8 cellular contexts compared by ENCODE assay signal in the genomic region with DNA sequence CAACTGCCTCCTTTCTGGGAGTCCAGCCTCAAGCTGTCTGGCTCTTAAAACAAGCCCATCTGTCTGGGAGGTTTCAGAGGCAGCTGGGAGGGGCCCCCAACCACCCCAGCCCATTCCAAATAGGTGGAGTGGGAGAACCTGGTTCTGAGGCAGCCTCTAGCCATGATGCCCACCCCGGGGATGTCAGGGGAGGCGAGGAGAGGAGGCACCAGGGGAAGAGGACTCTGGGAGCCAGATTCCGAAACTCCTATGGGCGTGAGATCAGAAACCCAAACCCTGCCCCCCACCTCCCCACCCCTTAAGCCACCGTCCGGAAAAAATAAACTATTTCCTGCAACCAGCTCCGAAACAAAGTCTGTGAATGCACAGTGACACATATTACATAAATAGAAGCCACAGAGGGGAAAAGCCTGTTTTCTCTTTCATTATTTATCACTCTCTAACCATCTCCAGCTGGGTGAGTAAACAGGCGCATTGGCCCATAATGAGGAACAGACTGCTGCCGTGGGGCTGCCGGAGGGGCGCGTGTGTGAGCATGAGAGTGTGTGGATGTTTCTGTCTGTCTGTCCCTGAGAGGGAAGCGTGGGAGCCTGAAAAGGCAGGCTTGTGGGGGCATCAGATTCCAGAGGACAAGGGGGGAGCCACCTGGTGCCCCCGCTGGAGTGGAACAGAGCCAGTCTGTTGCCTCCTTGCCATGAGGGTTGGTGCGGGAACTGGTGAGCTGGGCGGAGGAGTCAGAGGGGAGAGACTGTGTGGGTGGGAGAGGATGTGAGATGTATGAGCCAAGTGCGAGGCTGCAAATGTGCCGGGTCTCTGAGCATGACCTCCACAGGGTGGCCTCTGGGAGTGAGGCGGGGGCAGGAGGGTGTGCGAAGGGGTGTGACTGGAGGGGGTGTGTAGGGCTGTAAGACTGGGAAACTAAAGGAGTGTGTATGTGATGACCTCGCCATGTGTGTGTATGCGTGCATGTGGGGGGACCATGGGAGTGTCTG. TPM values are rescaled to one million over a fixed set of nuclear protein-coding genes. Genes with fewer than 3 reads are reported as not detected.
DNase-seq lines count a peak whose midpoint lies in the region; ATAC-seq and TF ChIP-seq lines count a peak whose summit lies in the region.

No MANE protein-coding gene starts in this region.

- ATAC-seq in GM21360 (IDR thresholded peaks at IDR 0.05; ENCODE audit: unreplicated experiment) = peak; percentile 79
- ATAC-seq in HG03521 (IDR thresholded peaks at IDR 0.05; ENCODE audit: unreplicated experiment) = peak; percentile 76

- no TSS peak for BruUV-seq in Calu3 (replicated peaks; lab: Mats Ljungman, UMichigan)

- H3K36me3 Mint-ChIP-seq in Calu3 (ENCODE audit: insufficient read depth, unreplicated experiment) = peaks cover 8% of the 10 kb centered on the region

- H3K4me3 Mint-ChIP-seq in Calu3 (ENCODE audit: low read depth, unreplicated experiment) = no peak overlapping the region

- no peaks in the 10 kb centered on the region for H3K27me3 Mint-ChIP-seq in Calu3 (ENCODE audit: unreplicated experiment)

- CTCF ChIA-PET in Calu3 (lab: Charles Lee) = interaction anchor here (0.6 to 0.7 kb wide), 2 partner anchors 13 to 270 kb away, joined by 3 read pairs; no protein-coding TSS in a partner anchor

- DNase-seq in ELR (ENCODE audit: low read depth) = peak; percentile 43
- DNase-seq in activated CD4-positive, CD25-positive, alpha-beta regulatory T cell treated with anti-CD3 and anti-CD28 coated beads, Interleukin-2, amount 50 U/mL, for 16 hours (ENCODE audit: low read depth, low spot score) = peak; percentile 39
- DNase-seq in dermis blood vessel endothelial cell = peak; percentile 41
- peak; percentile 66 to 68 (median 66) for DNase-seq in stimulated activated CD4-positive, alpha-beta T cell treated with anti-CD3 and anti-CD28 coated beads, Interleukin-12 subunit alpha, Interleukin-12 subunit beta, amount 100 ng/mL, for 48 hours (ENCODE audit: low read depth in 2 of 3, low spot score in 1 of 3)
- no peak for DNase-seq in cerebellar cortex (ENCODE audit: low spot score)
- no peak for DNase-seq in Calu3

- peaks cover 15% of the 10 kb centered on the region for H3K4me1 Mint-ChIP-seq in Calu3 (ENCODE audit: low read depth, unreplicated experiment)

- no peaks in the 10 kb centered on the region for H3K9me3 Mint-ChIP-seq in Calu3 (ENCODE audit: low read depth, unreplicated experiment)

- TF ChIP-seq CTCF in Calu3 (IDR thresholded peaks at IDR 0.05; ENCODE audit: unreplicated experiment) = no peak

- no peak overlapping the region for H3K27ac Mint-ChIP-seq in Calu3 (ENCODE audit: unreplicated experiment)

- intact Hi-C loops in Calu3 (cut with micrococcal nuclease; ENCODE audit: unreplicated experiment) = no loop called here

RNA-seq across cellular contexts. Expression of gene FOXP4, which starts 14.3 kb away (rescaled TPM):
- 4.4 and 9.2 TPM in 2 replicates for total RNA-seq in dermis blood vessel endothelial cell
- total RNA-seq in Calu3 (2022) = 47.8 and 50.9 TPM in 2 replicates

Comparison
In these comparisons a context has a peak if more than half of its experiments do, and no peak if none do; other contexts are left out.
1. DNase-seq: peak in ELR (single experiment), activated CD4-positive, CD25-positive, alpha-beta regulatory T cell treated with anti-CD3 and anti-CD28 coated beads, Interleukin-2, amount 50 U/mL, for 16 hours (single experiment), dermis blood vessel endothelial cell (single experiment) and stimulated activated CD4-positive, alpha-beta T cell treated with anti-CD3 and anti-CD28 coated beads, Interleukin-12 subunit alpha, Interleukin-12 subunit beta, amount 100 ng/mL, for 48 hours (3 of 3); none in cerebellar cortex (single experiment) and Calu3 (single experiment).